2 cellular contexts compared by ENCODE assay signal in genomic region chr9:125421591-125422181, GRCh38.
TF ChIP-seq lines count a peak whose summit lies in the region.

No MANE protein-coding gene starts in this region.

TF ChIP-seq in GM23338, 12 proteins besides CTCF, POLR2A, EP300 and RAD21:
- TF ChIP-seq, protein P1, sequence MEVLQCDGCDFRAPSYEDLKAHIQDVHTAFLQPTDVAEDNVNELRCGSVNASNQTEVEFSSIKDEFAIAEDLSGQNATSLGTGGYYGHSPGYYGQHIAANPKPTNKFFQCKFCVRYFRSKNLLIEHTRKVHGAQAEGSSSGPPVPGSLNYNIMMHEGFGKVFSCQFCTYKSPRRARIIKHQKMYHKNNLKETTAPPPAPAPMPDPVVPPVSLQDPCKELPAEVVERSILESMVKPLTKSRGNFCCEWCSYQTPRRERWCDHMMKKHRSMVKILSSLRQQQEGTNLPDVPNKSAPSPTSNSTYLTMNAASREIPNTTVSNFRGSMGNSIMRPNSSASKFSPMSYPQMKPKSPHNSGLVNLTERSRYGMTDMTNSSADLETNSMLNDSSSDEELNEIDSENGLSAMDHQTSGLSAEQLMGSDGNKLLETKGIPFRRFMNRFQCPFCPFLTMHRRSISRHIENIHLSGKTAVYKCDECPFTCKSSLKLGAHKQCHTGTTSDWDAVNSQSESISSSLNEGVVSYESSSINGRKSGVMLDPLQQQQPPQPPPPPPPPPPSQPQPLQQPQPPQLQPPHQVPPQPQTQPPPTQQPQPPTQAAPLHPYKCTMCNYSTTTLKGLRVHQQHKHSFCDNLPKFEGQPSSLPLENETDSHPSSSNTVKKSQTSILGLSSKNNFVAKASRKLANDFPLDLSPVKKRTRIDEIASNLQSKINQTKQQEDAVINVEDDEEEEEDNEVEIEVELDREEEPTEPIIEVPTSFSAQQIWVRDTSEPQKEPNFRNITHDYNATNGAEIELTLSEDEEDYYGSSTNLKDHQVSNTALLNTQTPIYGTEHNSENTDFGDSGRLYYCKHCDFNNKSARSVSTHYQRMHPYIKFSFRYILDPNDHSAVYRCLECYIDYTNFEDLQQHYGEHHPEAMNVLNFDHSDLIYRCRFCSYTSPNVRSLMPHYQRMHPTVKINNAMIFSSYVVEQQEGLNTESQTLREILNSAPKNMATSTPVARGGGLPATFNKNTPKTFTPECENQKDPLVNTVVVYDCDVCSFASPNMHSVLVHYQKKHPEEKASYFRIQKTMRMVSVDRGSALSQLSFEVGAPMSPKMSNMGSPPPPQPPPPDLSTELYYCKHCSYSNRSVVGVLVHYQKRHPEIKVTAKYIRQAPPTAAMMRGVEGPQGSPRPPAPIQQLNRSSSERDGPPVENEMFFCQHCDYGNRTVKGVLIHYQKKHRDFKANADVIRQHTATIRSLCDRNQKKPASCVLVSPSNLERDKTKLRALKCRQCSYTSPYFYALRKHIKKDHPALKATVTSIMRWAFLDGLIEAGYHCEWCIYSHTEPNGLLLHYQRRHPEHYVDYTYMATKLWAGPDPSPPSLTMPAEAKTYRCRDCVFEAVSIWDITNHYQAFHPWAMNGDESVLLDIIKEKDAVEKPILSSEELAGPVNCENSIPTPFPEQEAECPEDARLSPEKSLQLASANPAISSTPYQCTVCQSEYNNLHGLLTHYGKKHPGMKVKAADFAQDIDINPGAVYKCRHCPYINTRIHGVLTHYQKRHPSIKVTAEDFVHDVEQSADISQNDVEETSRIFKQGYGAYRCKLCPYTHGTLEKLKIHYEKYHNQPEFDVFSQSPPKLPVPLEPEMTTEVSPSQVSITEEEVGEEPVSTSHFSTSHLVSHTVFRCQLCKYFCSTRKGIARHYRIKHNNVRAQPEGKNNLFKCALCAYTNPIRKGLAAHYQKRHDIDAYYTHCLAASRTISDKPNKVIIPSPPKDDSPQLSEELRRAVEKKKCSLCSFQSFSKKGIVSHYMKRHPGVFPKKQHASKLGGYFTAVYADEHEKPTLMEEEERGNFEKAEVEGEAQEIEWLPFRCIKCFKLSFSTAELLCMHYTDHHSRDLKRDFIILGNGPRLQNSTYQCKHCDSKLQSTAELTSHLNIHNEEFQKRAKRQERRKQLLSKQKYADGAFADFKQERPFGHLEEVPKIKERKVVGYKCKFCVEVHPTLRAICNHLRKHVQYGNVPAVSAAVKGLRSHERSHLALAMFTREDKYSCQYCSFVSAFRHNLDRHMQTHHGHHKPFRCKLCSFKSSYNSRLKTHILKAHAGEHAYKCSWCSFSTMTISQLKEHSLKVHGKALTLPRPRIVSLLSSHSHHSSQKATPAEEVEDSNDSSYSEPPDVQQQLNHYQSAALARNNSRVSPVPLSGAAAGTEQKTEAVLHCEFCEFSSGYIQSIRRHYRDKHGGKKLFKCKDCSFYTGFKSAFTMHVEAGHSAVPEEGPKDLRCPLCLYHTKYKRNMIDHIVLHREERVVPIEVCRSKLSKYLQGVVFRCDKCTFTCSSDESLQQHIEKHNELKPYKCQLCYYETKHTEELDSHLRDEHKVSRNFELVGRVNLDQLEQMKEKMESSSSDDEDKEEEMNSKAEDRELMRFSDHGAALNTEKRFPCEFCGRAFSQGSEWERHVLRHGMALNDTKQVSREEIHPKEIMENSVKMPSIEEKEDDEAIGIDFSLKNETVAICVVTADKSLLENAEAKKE (CRISPR knock-in tag; IDR thresholded peaks at IDR 0.05): no peak
- no peak for TF ChIP-seq NANOG (IDR thresholded peaks at IDR 0.05; ENCODE audit: borderline replicate concordance)

TF ChIP-seq in WTC11, 78 proteins besides CTCF, POLR2A, EP300 and RAD21 (continued from another document):
- TF ChIP-seq, protein P2, sequence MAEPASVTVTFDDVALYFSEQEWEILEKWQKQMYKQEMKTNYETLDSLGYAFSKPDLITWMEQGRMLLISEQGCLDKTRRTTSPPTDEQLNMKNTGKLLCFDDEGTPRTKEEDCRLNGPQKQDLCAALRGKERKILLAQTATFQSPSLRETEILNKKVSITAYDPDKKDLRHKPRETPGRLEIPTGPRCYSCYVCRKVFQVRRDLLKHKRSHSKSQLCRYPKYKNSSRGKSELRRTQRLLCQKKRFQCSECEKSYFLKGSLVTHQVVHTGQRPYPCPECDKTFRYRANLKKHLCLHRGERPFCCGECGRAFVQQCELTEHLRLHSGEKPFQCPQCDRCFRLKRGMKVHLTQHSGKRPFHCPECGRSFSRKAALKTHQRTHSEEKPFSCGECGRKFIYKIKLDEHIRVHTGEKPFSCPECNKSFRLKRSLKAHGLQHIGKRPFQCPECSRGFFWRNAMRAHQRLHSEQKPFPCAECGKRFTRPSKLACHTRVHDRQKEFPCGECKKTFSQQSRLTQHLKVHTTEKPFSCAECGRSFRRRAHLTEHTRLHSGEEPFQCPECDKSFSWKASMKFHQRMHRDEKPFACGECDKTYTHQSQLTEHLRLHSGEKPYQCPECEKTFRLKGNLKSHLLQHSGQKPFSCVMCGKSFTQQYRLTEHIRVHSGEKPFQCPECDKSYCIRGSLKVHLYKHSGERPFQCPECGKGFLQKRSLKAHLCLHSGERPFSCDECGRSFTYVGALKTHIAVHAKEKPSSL (CRISPR knock-in tag; conservative IDR thresholded peaks at IDR 0.05): no peak
- TF ChIP-seq ZNF671 (CRISPR knock-in tag; IDR thresholded peaks at IDR 0.05): no peak
- no peak for TF ChIP-seq USF1 (CRISPR knock-in tag; IDR thresholded peaks at IDR 0.05)
- TF ChIP-seq ZSCAN18 (CRISPR knock-in tag; IDR thresholded peaks at IDR 0.05): no peak
- TF ChIP-seq NFATC4 (CRISPR knock-in tag; IDR thresholded peaks at IDR 0.05): no peak
- TF ChIP-seq TP53 (CRISPR knock-in tag; IDR thresholded peaks at IDR 0.05): no peak
